Comparison of ENCODE assay signal across 1 cellular context in the genomic region with DNA sequence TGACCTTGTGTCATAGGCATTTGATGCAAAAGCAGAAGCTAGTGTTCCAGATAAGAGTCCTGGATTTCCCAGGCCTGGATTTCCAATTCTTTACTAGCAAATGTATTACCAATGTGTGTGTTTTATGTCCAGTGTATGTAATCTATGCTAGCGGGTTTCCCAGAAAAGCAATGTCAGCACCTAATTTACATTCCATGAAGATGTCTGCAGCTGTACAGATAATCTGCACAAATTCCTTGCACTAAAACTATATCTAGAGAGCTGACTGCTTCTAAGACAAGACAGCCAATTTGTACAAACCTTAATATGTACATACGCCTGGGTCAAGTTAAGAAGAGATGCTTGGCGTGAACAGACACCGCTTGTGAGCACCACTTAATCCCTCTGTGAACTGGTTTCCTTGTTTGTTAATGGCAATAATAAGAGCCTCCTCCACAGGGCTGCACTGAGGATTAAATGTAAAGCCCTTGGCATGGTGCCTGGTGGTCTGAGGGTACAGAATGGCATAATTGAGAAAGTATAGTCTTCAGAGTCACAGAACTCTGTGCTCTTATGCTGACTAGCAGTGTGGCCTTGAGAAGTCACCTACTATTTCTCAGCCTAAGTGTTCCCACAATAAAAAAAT.
TF ChIP-seq lines count a peak whose summit lies in the region.

No MANE protein-coding gene starts in this region.

TF ChIP-seq in A549, 52 proteins besides CTCF, POLR2A, EP300 and RAD21:
- TF ChIP-seq REST (IDR thresholded peaks at IDR 0.05), result no peak
- TF ChIP-seq MAFK (IDR thresholded peaks at IDR 0.05; ENCODE audit: partially characterized antibody), result peak; percentile 57
